Comparison of ENCODE assay signal across 19 cellular contexts in the genomic region with DNA sequence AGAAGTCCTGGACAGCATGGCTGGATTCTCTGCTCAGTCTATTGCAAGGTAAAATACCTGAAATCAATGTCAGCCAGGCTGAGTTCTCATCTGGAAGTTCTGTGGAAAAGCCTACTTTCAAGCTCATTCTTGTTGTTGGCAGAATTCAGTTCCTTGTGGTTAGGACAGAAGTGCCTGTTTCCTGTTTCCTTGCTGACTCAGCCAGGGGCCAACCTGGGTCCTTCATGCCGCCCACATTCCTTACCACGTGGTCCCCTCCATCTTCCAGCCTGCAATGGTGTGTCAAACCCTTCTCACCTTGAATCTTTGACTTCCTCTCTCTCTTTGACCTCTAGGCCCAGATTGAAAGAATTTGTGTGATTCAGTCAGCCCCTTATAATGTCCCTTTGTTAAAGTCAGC.
A peak's percentile ranks its signal among the peaks of the same experiment; 100 is the strongest.
DNase-seq lines count a peak whose midpoint lies in the region; ATAC-seq, FAIRE-seq and TF ChIP-seq lines count a peak whose summit lies in the region.
"Had no signal": no experiment of that assay in that cellular context is flagged by ENCODE, and none has a peak within 500 bp of the region (broad histone marks: within the 10 kb centered on the region; RNA-seq: fewer than 3 reads in every experiment).

No MANE protein-coding gene starts in this region.

- H3K4me1 Mint-ChIP-seq in Calu3 (ENCODE audit: low read depth, unreplicated experiment): no peaks in the 10 kb centered on the region
- H3K4me1 Mint-ChIP-seq: IgD-negative memory B cell; stimulated activated memory B cell treated with anti-CD40 and anti-IgM and Interleukin-4, amounts not matched to agents 10 μg/mL and 1 μg/mL and 100 μg/mL, for 72 hours had no signal

- H3K9ac ChIP-seq in kidney (ENCODE audit: low read length in 2 of 2): no peak overlapping the region
- H3K9ac ChIP-seq: BLaER1 had no signal

- TF ChIP-seq CTCF in fibroblast of mammary gland (conservative IDR thresholded peaks at IDR 0.05; ENCODE audit: control insufficient read depth, insufficient read depth, low read depth, low read length) (no peak), Calu3 (IDR thresholded peaks at IDR 0.05; ENCODE audit: unreplicated experiment) (no peak), kidney (IDR thresholded peaks at IDR 0.05; ENCODE audit: borderline replicate concordance, extremely low read depth, insufficient read depth) (no peak)

- peaks cover 26% of the 10 kb centered on the region for H3K27me3 Mint-ChIP-seq in Calu3 (ENCODE audit: unreplicated experiment)

- H3K27ac Mint-ChIP-seq in Calu3 (ENCODE audit: unreplicated experiment): no peak overlapping the region
- H3K27ac Mint-ChIP-seq: stimulated activated memory B cell treated with anti-CD40 and anti-IgM and Interleukin-4, amounts not matched to agents 10 μg/mL and 1 μg/mL and 100 μg/mL, for 72 hours had no signal

- CTCF ChIA-PET in Calu3 (lab: Charles Lee): interaction anchor here (0.7 kb wide), 1 partner anchor 54 kb away, joined by 3 read pairs; no protein-coding TSS in a partner anchor

- no peaks in the 10 kb centered on the region for H3K9me3 ChIP-seq in kidney (ENCODE audit: control insufficient read depth in 1 of 2, low read length in 2 of 2)

- DNase-seq in stimulated activated CD4-positive, alpha-beta T cell treated with anti-CD3 and anti-CD28 coated beads, Interleukin-12 subunit alpha, Interleukin-12 subunit beta, amount 100 ng/mL, for 48 hours (ENCODE audit: low read depth in 2 of 3, low spot score in 1 of 3): peak in 2 of 3 donors; percentile 28
- no peak for DNase-seq in stimulated activated CD4-positive, alpha-beta T cell treated with anti-CD3 and anti-CD28 coated beads, Interleukin-4, amount 100 ng/mL, for 4 hours
- DNase-seq in RCC 7860 (ENCODE audit: low spot score): peak; percentile 40
- peak; percentile 33 for DNase-seq in fibroblast of mammary gland (ENCODE audit: low read depth)
- DNase-seq in Calu3: no peak
- no peak for DNase-seq in kidney
- DNase-seq in NK-92 (lab: John Stamatoyannopoulos, UW; ENCODE audit: unreplicated experiment): no peak
- DNase-seq: activated T-cell treated with anti-CD3 and anti-CD28 coated beads, Interleukin-2, amount 50 U/mL, for 4 hours; dorsolateral prefrontal cortex; foreskin melanocyte; kidney glomerular epithelial cell; NCI-H187; NCI-H69; posterior cingulate gyrus; SIG-M5 had no signal

- no peak overlapping the region for H3K4me3 Mint-ChIP-seq in Calu3 (ENCODE audit: low read depth, unreplicated experiment)
- H3K4me3 Mint-ChIP-seq: activated T-cell treated with anti-CD3 and anti-CD28 coated beads, Interleukin-2, amount 50 U/mL, for 4 hours; IgD-negative memory B cell; stimulated activated memory B cell treated with anti-CD40 and anti-IgM and Interleukin-4, amounts not matched to agents 10 μg/mL and 1 μg/mL and 100 μg/mL, for 72 hours had no signal

- no peaks in the 10 kb centered on the region for H3K36me3 Mint-ChIP-seq in Calu3 (ENCODE audit: insufficient read depth, unreplicated experiment)
- H3K36me3 Mint-ChIP-seq: IgD-negative memory B cell; stimulated activated memory B cell treated with anti-CD40 and anti-IgM and Interleukin-4, amounts not matched to agents 10 μg/mL and 1 μg/mL and 100 μg/mL, for 72 hours had no signal

- H3K9me3 Mint-ChIP-seq in Calu3 (ENCODE audit: low read depth, unreplicated experiment): peaks cover 4% of the 10 kb centered on the region
- H3K9me3 Mint-ChIP-seq: activated T-cell treated with anti-CD3 and anti-CD28 coated beads, Interleukin-2, amount 50 U/mL, for 4 hours had no signal

- no peaks in the 10 kb centered on the region for H3K36me3 ChIP-seq in kidney (ENCODE audit: control insufficient read depth in 1 of 2, insufficient read depth in 2 of 2, low read length in 2 of 2)

- H3K4me1 ChIP-seq in kidney (ENCODE audit: control insufficient read depth in 1 of 2, insufficient read depth in 1 of 2, low read depth in 1 of 2, low read length in 2 of 2): peaks cover 0 to 2% of the 10 kb centered on the region in 2 donors
- H3K4me1 ChIP-seq: BLaER1 had no signal

- intact Hi-C loops in Calu3 (cut with micrococcal nuclease; ENCODE audit: unreplicated experiment) (no loop called here), kidney (cut with DNase I) (no loop called here)

- H3K27ac ChIP-seq in kidney (ENCODE audit: low read depth in 2 of 2, low read length in 2 of 2): no peak overlapping the region
- H3K27ac ChIP-seq: BLaER1, dorsolateral prefrontal cortex had no signal

- H3K4me3 ChIP-seq in fibroblast of mammary gland (ENCODE audit: control insufficient read depth, low read depth, low read length) (no peak overlapping the region), kidney (ENCODE audit: low read length in 2 of 2) (no peak overlapping the region)
- H3K4me3 ChIP-seq: BLaER1, dorsolateral prefrontal cortex had no signal

- no TSS peak for BruUV-seq in Calu3 (replicated peaks; lab: Mats Ljungman, UMichigan)

- FAIRE-seq in RCC 7860 (lab: Jason Lieb, UNC) (no peak), kidney (lab: Jason Lieb, UNC) (no peak)

- no peak for ATAC-seq in HG03521 (IDR thresholded peaks at IDR 0.05; ENCODE audit: unreplicated experiment)
- ATAC-seq: stimulated activated memory B cell treated with anti-CD40 and anti-IgM and Interleukin-4, amounts not matched to agents 10 μg/mL and 1 μg/mL and 100 μg/mL, for 72 hours had no signal

Comparison
In these comparisons a context has a peak if more than half of its experiments do, and no peak if none do; other contexts are left out.
1. DNase-seq: peak in stimulated activated CD4-positive, alpha-beta T cell treated with anti-CD3 and anti-CD28 coated beads, Interleukin-12 subunit alpha, Interleukin-12 subunit beta, amount 100 ng/mL, for 48 hours (2 of 3), RCC 7860 (single experiment) and fibroblast of mammary gland (single experiment); none in stimulated activated CD4-positive, alpha-beta T cell treated with anti-CD3 and anti-CD28 coated beads, Interleukin-4, amount 100 ng/mL, for 4 hours (0 of 2), Calu3 (single experiment), kidney (single experiment) and NK-92 (single experiment).